2 cellular contexts compared by ENCODE assay signal in genomic region chr1:1674806-1675205, GRCh38. TPM values are rescaled to one million over a fixed set of nuclear protein-coding genes. Genes with fewer than 3 reads are reported as not detected.
"Had no signal": no experiment of that assay in that cellular context is flagged by ENCODE, and none has a peak within 500 bp of the region (broad histone marks: within the 10 kb centered on the region; RNA-seq: fewer than 3 reads in every experiment).

No MANE protein-coding gene starts in this region.

RNA-seq across cellular contexts. Expression of gene MMP23B, which starts 42.8 kb away (rescaled TPM):
- total RNA-seq: dermis microvascular lymphatic vessel endothelial cell had no signal
- polyA plus RNA-seq: keratinocyte had no signal
